10 cellular contexts compared by ENCODE assay signal in the genomic region with DNA sequence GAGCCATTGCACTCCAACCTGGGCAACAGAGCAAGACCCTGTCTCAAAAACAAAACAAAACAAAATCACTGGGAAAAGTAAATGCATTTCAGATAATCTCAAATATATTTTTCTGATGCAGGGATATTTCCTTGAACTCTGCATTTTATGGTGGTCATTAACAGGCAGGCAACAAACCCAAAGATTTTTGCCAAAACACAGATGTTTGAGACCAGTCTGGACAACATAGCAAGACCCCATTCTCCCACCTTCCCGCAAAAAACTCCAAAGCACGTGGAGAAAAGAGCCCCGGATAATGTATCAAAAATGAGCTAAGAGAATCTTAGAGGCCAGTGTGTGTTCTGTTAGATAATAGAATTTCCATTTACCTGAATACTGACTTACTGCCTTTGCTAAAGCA.
"Had no signal": no experiment of that assay in that cellular context is flagged by ENCODE, and none has a peak within 500 bp of the region (broad histone marks: within the 10 kb centered on the region; RNA-seq: fewer than 3 reads in every experiment).

No MANE protein-coding gene starts in this region.

- H3K27ac ChIP-seq: HL-60, KMS-11 had no signal

- ATAC-seq: GM23338 had no signal

- H3K9ac ChIP-seq: KMS-11 had no signal

- DNase-seq: H9, HCEC 1CT, HFFc6, IMR-90, KBM-7 had no signal

- FAIRE-seq: H1, H54 had no signal

- H3K4me2 ChIP-seq: GM23338, KMS-11 had no signal

- H3K4me3 ChIP-seq: GM23338 had no signal

- H2AFZ ChIP-seq: GM23338 had no signal
